ENCODE assay signal across 1 cellular context in genomic region chr6:106448000-106448426, GRCh38.
TF ChIP-seq lines count a peak whose summit lies in the region.

No MANE protein-coding gene starts in this region.

TF ChIP-seq in H1, 55 proteins besides CTCF, POLR2A, EP300 and RAD21 (continued from another document):
- no peak for TF ChIP-seq CHD7 (IDR thresholded peaks at IDR 0.05; ENCODE audit: insufficient replicate concordance, low read length)
- no peak for TF ChIP-seq TCF12 (IDR thresholded peaks at IDR 0.05; ENCODE audit: low read depth, low read length)
- no peak for TF ChIP-seq SP2 (IDR thresholded peaks at IDR 0.05; ENCODE audit: low read length)
- TF ChIP-seq BCL11A (IDR thresholded peaks at IDR 0.05; ENCODE audit: low read depth in 2 of 2, low read length in 2 of 2) = no peak
- TF ChIP-seq CHD2 (IDR thresholded peaks at IDR 0.05; ENCODE audit: low read length) = no peak
- TF ChIP-seq SIN3A (conservative IDR thresholded peaks at IDR 0.05 in 1 of 2, IDR thresholded peaks at IDR 0.05 in 1 of 2; ENCODE audit: low read depth in 1 of 2, low read length in 2 of 2) = no peak
- no peak for TF ChIP-seq ASH2L (IDR thresholded peaks at IDR 0.05; ENCODE audit: low read length)
- TF ChIP-seq TEAD4 (IDR thresholded peaks at IDR 0.05; ENCODE audit: low read depth, low read length) = no peak
- TF ChIP-seq MAFK (IDR thresholded peaks at IDR 0.05; ENCODE audit: low read depth, low read length) = no peak
- no peak for TF ChIP-seq NANOG (IDR thresholded peaks at IDR 0.05; ENCODE audit: insufficient read depth, low read depth, low read length, poor library complexity, severe bottlenecking)
- no peak for TF ChIP-seq EGR1 (IDR thresholded peaks at IDR 0.05; ENCODE audit: borderline replicate concordance, low read depth, low read length)
- no peak for TF ChIP-seq EZH2 (IDR thresholded peaks at IDR 0.05; ENCODE audit: low read depth, low read length, severe bottlenecking)
- TF ChIP-seq RBBP5 (IDR thresholded peaks at IDR 0.05; ENCODE audit: borderline replicate concordance, low read depth, low read length) = no peak
- no peak for TF ChIP-seq BACH1 (IDR thresholded peaks at IDR 0.05; ENCODE audit: low read length)
